Comparison of ENCODE assay signal across 1 cellular context in the genomic region with DNA sequence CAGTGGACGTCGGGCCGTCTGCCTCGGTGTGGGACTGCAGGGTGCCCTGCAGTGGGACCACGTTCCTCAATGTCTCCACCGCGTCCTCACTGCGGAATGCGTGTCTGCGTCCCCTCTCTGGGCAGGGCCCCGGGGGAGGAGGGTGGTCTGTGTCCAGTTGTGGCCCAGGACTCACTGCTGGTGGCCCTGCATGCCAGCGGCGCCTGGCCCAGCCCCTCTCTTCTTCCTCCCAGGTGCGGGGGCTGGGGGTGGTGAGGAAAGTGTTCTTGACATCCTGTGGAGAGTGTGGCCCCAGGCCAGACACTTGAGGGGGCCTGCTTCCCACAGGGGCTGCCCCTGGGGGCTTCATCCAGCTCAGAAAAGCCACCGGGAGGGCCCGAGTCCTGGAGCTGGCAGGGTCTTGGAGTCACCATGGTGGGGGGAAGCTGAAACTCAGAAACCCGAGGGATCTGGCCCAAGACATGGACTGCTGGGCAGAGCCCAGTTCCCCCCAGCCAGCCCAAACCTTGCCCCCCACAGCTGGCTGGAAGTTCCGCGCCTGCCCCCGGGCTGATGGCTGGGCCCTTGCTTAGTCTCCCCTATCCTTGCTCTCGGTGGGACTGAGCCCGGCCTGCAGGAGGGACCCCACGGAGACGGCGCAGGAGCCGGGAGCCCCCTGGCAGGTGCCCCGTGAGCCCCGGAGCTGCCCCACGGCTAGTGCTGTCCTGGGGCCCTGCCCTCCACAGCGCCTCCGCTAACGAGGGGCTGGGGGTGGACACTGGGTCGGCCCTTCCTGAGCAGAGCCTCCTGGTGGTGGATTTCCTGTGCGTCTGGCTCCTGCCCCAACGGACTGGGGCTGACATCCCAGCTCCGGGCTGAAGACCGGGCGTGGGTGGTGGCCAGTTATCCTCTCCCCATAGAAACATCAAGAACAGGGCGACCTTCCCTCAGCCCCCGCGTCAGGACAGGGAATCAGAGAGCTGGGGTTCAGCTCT.
A peak's percentile ranks its signal among the peaks of the same experiment; 100 is the strongest.
TF ChIP-seq lines count a peak whose summit lies in the region.

No MANE protein-coding gene starts in this region.

TF ChIP-seq in HepG2, 621 proteins besides CTCF, POLR2A, EP300 and RAD21:
- TF ChIP-seq STAG1 (CRISPR knock-in tag; IDR thresholded peaks at IDR 0.05), result peak; percentile 39; the same call in 1 of the 2 replicates
- TF ChIP-seq ZNF687 (CRISPR knock-in tag; IDR thresholded peaks at IDR 0.05), result peak; percentile 40; the same call in 1 of the 2 replicates
- no peak for TF ChIP-seq GTF2F1 (IDR thresholded peaks at IDR 0.05; ENCODE audit: low read length)
- peak; percentile 66 for TF ChIP-seq XRCC5 (optimal IDR thresholded peaks at IDR 0.05; ENCODE audit: low read length)
- TF ChIP-seq PATZ1 (CRISPR knock-in tag; IDR thresholded peaks at IDR 0.05), result peak; percentile 62
- TF ChIP-seq ZNF768 (CRISPR knock-in tag; IDR thresholded peaks at IDR 0.05), result no peak
- peak; percentile 72; the same call in 1 of the 2 replicates for TF ChIP-seq ZNF17 (CRISPR knock-in tag; IDR thresholded peaks at IDR 0.05)
- peak; percentile 23; the same call in 1 of the 2 replicates for TF ChIP-seq ZFX (CRISPR knock-in tag; IDR thresholded peaks at IDR 0.05; ENCODE audit: low read depth)
- 0 out of 2 replicates have a peak, but pooled peaks have one; percentile 18 for TF ChIP-seq ZFP91 (CRISPR knock-in tag; IDR thresholded peaks at IDR 0.05; ENCODE audit: borderline replicate concordance)
